Comparison of ENCODE assay signal across 19 cellular contexts in genomic region chr4:75920327-75920726, GRCh38. TPM values are rescaled to one million over a fixed set of nuclear protein-coding genes. Genes with fewer than 3 reads are reported as not detected.
A peak's percentile ranks its signal among the peaks of the same experiment; 100 is the strongest.
DNase-seq lines count a peak whose midpoint lies in the region; ATAC-seq and TF ChIP-seq lines count a peak whose summit lies in the region.
"Had no signal": no experiment of that assay in that cellular context is flagged by ENCODE, and none has a peak within 500 bp of the region (broad histone marks: within the 10 kb centered on the region; RNA-seq: fewer than 3 reads in every experiment).

No MANE protein-coding gene starts in this region.

- H2BK15ac ChIP-seq in IMR-90 (ENCODE audit: low read depth, low read length): no peak overlapping the region

- 100% methylated on average over 1 of the region's 4 CpGs; no CpG with 5 or more reads in 1 of the 2 experiments for WGBS in IMR-90 (ENCODE audit: extremely low coverage in 2 of 2, insufficient read length in 1 of 2), 2 experiments
- WGBS in transverse colon (ENCODE audit: low coverage in 1 of 2), 2 donors: 56% methylated on average over 4 of the region's 4 CpGs; no CpG with 5 or more reads in 1 of the 2 donors

- no peaks in the 10 kb centered on the region for H3K36me3 Mint-ChIP-seq in activated naive CD4-positive, alpha-beta T cell treated with anti-CD3 and anti-CD28 coated beads, Interleukin-2, amount 50 U/mL, for 72 hours
- H3K36me3 Mint-ChIP-seq in T-helper 2 cell treated with Interferon-gamma antibody and Interleukin-4, amounts not matched to agents 5 μg/mL and 100 μg/mL, for 36 hours (ENCODE audit: low read depth): peaks cover 29% of the 10 kb centered on the region

- TF ChIP-seq CTCF in IMR-90 (conservative IDR thresholded peaks at IDR 0.05; ENCODE audit: low read depth, low read length) (no peak), transverse colon (IDR thresholded peaks at IDR 0.05) (no peak)

- H3K9me3 Mint-ChIP-seq in activated naive CD4-positive, alpha-beta T cell treated with anti-CD3 and anti-CD28 coated beads, Interleukin-2, amount 50 U/mL, for 72 hours: no peaks in the 10 kb centered on the region
- H3K9me3 Mint-ChIP-seq in T-helper 2 cell treated with Interferon-gamma antibody and Interleukin-4, amounts not matched to agents 5 μg/mL and 100 μg/mL, for 36 hours: no peaks in the 10 kb centered on the region
- H3K9me3 Mint-ChIP-seq: CD14-positive monocyte; CD8-positive, alpha-beta memory T cell; HFFc6; IgD-negative memory B cell had no signal

- H4K8ac ChIP-seq in IMR-90 (ENCODE audit: low read depth in 2 of 2, low read length in 2 of 2): no peak overlapping the region

- peaks cover 13% of the 10 kb centered on the region; the same call in 1 of the 2 replicates for H3K9me1 ChIP-seq in IMR-90 (ENCODE audit: insufficient read depth, low read length)

- H2AK9ac ChIP-seq in IMR-90 (replicated peaks; ENCODE audit: low read depth, low read length, poor library complexity): peak overlapping the region; percentile 34

- dilution Hi-C loops in IMR-90 (cut with HindIII; ENCODE audit: low sequenced_read_pairs, unreplicated experiment): no loop called here

- H3K27ac ChIP-seq in IMR-90 (ENCODE audit: insufficient read depth, low read length) (no peak overlapping the region), cingulate gyrus (ENCODE audit: low read depth, low read length) (peak overlapping the region; percentile 1), mucosa of rectum (ENCODE audit: low read depth in 2 of 2, low read length in 2 of 2) (peak overlapping the region; percentile 80 to 90), transverse colon (peak overlapping the region; percentile 70 to 82 (median 80))
- H3K27ac ChIP-seq: A549 had no signal

- H4K91ac ChIP-seq in IMR-90 (ENCODE audit: insufficient read depth, low read depth, low read length): no peak overlapping the region

- no peak overlapping the region for H3K56ac ChIP-seq in IMR-90 (ENCODE audit: extremely low read depth, insufficient read depth, low read length)

- no peaks in the 10 kb centered on the region for H3K9me3 ChIP-seq in IMR-90 (ENCODE audit: control insufficient read depth, insufficient read depth, low read length)
- no peaks in the 10 kb centered on the region for H3K9me3 ChIP-seq in mucosa of rectum (ENCODE audit: control insufficient read depth in 2 of 2, low read length in 2 of 2)
- H3K9me3 ChIP-seq in transverse colon: no peaks in the 10 kb centered on the region
- H3K9me3 ChIP-seq: A549, BE2C, Caco-2 had no signal

- in situ Hi-C loops in IMR-90 (cut with MboI; ENCODE audit: low sequenced_read_pairs): no loop called here
- in situ Hi-C loops in transverse colon (cut with MboI; ENCODE audit: low pct_ligation_motif_present in 1 of 4, low pct_unique_long_range_greater_than_20kb in 1 of 4, low sequenced_read_pairs in 3 of 4): no loop called here

- H2AFZ ChIP-seq in IMR-90 (replicated peaks; ENCODE audit: low read length, poor library complexity): no peak overlapping the region

- TF ChIP-seq RAD21 in IMR-90 (IDR thresholded peaks at IDR 0.05; ENCODE audit: low read length): no peak

- no peak overlapping the region for H3K14ac ChIP-seq in IMR-90 (replicated peaks; ENCODE audit: low read depth, low read length)

- no peak overlapping the region for H4K5ac ChIP-seq in IMR-90 (ENCODE audit: low read depth, low read length)

- H3K36me3 ChIP-seq in IMR-90 (ENCODE audit: control insufficient read depth, insufficient read depth, low read length) (peaks cover 2% of the 10 kb centered on the region), mucosa of rectum (ENCODE audit: control insufficient read depth in 2 of 2, insufficient read depth in 2 of 2, low read length in 2 of 2) (peaks cover 26 to 29% of the 10 kb centered on the region in 2 donors), transverse colon (peaks cover 0 to 15% (median 0%) of the 10 kb centered on the region in 4 donors)

- POLR2A ChIA-PET in IMR-90 (lab: Charles Lee; ENCODE audit: unreplicated experiment): no interaction called here

- H3K4me3 ChIP-seq in IMR-90 (ENCODE audit: insufficient read depth, low read depth, low read length) (no peak overlapping the region), mucosa of rectum (ENCODE audit: low read length in 2 of 2) (peak overlapping the region; percentile 5 to 22), transverse colon (no peak overlapping the region)
- H3K4me3 ChIP-seq: A549 had no signal

- H2BK5ac ChIP-seq in IMR-90 (ENCODE audit: low read depth, low read length, poor library complexity, severe bottlenecking): no peak overlapping the region

- H3K79me1 ChIP-seq in IMR-90 (ENCODE audit: low read depth in 1 of 2, low read length in 2 of 2): no peaks in the 10 kb centered on the region

- H3K18ac ChIP-seq in IMR-90 (ENCODE audit: low read depth, low read length): no peak overlapping the region

- no peak overlapping the region for H3K4ac ChIP-seq in IMR-90 (ENCODE audit: low read depth, low read length)

- H4K20me1 ChIP-seq in IMR-90 (ENCODE audit: insufficient read depth, low read length): peaks cover 8% of the 10 kb centered on the region; the same call in 1 of the 2 replicates

- intact Hi-C loops in IMR-90 (cut with micrococcal nuclease) (no loop called here), transverse colon (cut with DNase I; ENCODE audit: low total_unique reads) (no loop called here), Right ventricle myocardium superior (cut with DNase I) (no loop called here)

- no peak overlapping the region for H2BK120ac ChIP-seq in IMR-90 (ENCODE audit: low read depth, low read length)

- ATAC-seq in IMR-90 (ENCODE audit: low read depth) (no peak), Right ventricle myocardium superior (ENCODE audit: poor library complexity) (no peak)
- no peak for ATAC-seq in activated naive CD4-positive, alpha-beta T cell treated with anti-CD3 and anti-CD28 coated beads, Interleukin-2, amount 50 U/mL, for 72 hours
- ATAC-seq: A549 had no signal

- no TSS peak for BruUV-seq in IMR-90 (replicated peaks; lab: Mats Ljungman, UMichigan)

- DNase-seq in IMR-90: no peak
- DNase-seq in transverse colon: peak; percentile 21
- no peak for DNase-seq in activated naive CD4-positive, alpha-beta T cell treated with anti-CD3 and anti-CD28 coated beads, Interleukin-2, amount 50 U/mL, for 72 hours (ENCODE audit: low spot score in 2 of 2)
- no peak for DNase-seq in Right ventricle myocardium superior
- no peak for DNase-seq in T-helper 2 cell treated with Interferon-gamma antibody and Interleukin-4, amounts not matched to agents 5 μg/mL and 100 μg/mL, for 36 hours (ENCODE audit: low spot score)
- DNase-seq: BE2C; CD8-positive, alpha-beta memory T cell; GF-D8; HCEC 1CT; HFFc6 had no signal

- H3K4me2 ChIP-seq in IMR-90 (ENCODE audit: low read depth, low read length): no peak overlapping the region
- H3K4me2 ChIP-seq: A549 had no signal

- H3K27me3 ChIP-seq in IMR-90 (ENCODE audit: control insufficient read depth, insufficient read depth, low read length): no peaks in the 10 kb centered on the region
- H3K27me3 ChIP-seq in mucosa of rectum (ENCODE audit: control insufficient read depth in 2 of 2, insufficient read depth in 2 of 2, low read length in 2 of 2): no peaks in the 10 kb centered on the region
- no peaks in the 10 kb centered on the region for H3K27me3 ChIP-seq in transverse colon
- H3K27me3 ChIP-seq: BE2C had no signal

- no peak overlapping the region for H2BK20ac ChIP-seq in IMR-90 (ENCODE audit: low read depth, low read length)

- H3K4me1 ChIP-seq in IMR-90 (ENCODE audit: control insufficient read depth, insufficient read depth, low read length): peaks cover 11% of the 10 kb centered on the region
- peaks cover 25 to 55% of the 10 kb centered on the region in 2 donors for H3K4me1 ChIP-seq in mucosa of rectum (ENCODE audit: control insufficient read depth in 2 of 2, insufficient read depth in 2 of 2, low read length in 2 of 2)
- peaks cover 15 to 65% (median 40%) of the 10 kb centered on the region in 4 donors for H3K4me1 ChIP-seq in transverse colon
- H3K4me1 ChIP-seq: BE2C had no signal

- H2AK5ac ChIP-seq in IMR-90 (ENCODE audit: low read depth, low read length): no peak overlapping the region

- H3K9ac ChIP-seq in IMR-90 (ENCODE audit: low read depth, low read length) (no peak overlapping the region), mucosa of rectum (ENCODE audit: low read depth in 1 of 2, low read length in 2 of 2) (peak overlapping the region in 1 of 2 donors; percentile 47)

- peak overlapping the region in 1 of 2 donors; percentile 9 for H3K27ac Mint-ChIP-seq in activated naive CD4-positive, alpha-beta T cell treated with anti-CD3 and anti-CD28 coated beads, Interleukin-2, amount 50 U/mL, for 72 hours
- H3K27ac Mint-ChIP-seq in T-helper 2 cell treated with Interferon-gamma antibody and Interleukin-4, amounts not matched to agents 5 μg/mL and 100 μg/mL, for 36 hours: no peak overlapping the region
- H3K27ac Mint-ChIP-seq: HFFc6, IgD-negative memory B cell had no signal

- H3K23ac ChIP-seq in IMR-90 (ENCODE audit: low read depth, low read length): no peak overlapping the region

- TF ChIP-seq EP300 in transverse colon (IDR thresholded peaks at IDR 0.05; ENCODE audit: low read depth): no peak

- H3K4me3 Mint-ChIP-seq in T-helper 2 cell treated with Interferon-gamma antibody and Interleukin-4, amounts not matched to agents 5 μg/mL and 100 μg/mL, for 36 hours: no peak overlapping the region
- H3K4me3 Mint-ChIP-seq: CD14-positive monocyte; CD8-positive, alpha-beta memory T cell; HFFc6; IgD-negative memory B cell had no signal

- H3K4me1 Mint-ChIP-seq in T-helper 2 cell treated with Interferon-gamma antibody and Interleukin-4, amounts not matched to agents 5 μg/mL and 100 μg/mL, for 36 hours (ENCODE audit: low read depth): no peaks in the 10 kb centered on the region

- no peaks in the 10 kb centered on the region for H3K27me3 Mint-ChIP-seq in T-helper 2 cell treated with Interferon-gamma antibody and Interleukin-4, amounts not matched to agents 5 μg/mL and 100 μg/mL, for 36 hours (ENCODE audit: low read depth)
- H3K27me3 Mint-ChIP-seq: CD8-positive, alpha-beta memory T cell; IgD-negative memory B cell had no signal

- CTCF ChIA-PET in IMR-90 (lab: Yijun Ruan, JAX): no interaction called here

- TF ChIP-seq POLR2A in IMR-90 (IDR thresholded peaks at IDR 0.05; ENCODE audit: low read depth, low read length): no peak
- no peak for TF ChIP-seq POLR2A in transverse colon (IDR thresholded peaks at IDR 0.05)

RNA-seq across cellular contexts. Expression of gene PPEF2, which starts 18.1 kb away (rescaled TPM):
- total RNA-seq in IMR-90 (2012; rRNA removed): not detected in 2 replicates
- not detected in 2 replicates for polyA plus RNA-seq in IMR-90 (2012; rRNA removed)
- polyA plus RNA-seq in IMR-90 (2012; cell fraction: cytosol; rRNA removed): not detected in 2 replicates
- 0.02 TPM in 2 replicates for polyA plus RNA-seq in IMR-90 (2012; cell fraction: nucleus; rRNA removed; ENCODE audit: low replicate concordance)
- total RNA-seq in transverse colon: under 1 TPM in 1 of 4 donors, not detected in 3; 0.32 TPM
- total RNA-seq in activated naive CD4-positive, alpha-beta T cell treated with anti-CD3 and anti-CD28 coated beads, Interleukin-2, amount 50 U/mL, for 72 hours: under 1 TPM in 1 of 2 donors, not detected in 1; 0.54 TPM
- total RNA-seq in Right ventricle myocardium superior: not detected
- total RNA-seq: Caco-2, H4, HFFc6, HT-29 had no signal
- polyA plus RNA-seq: AG04450; CD14-positive monocyte; CD8-positive, alpha-beta memory T cell; IgD-negative memory B cell had no signal

RNA-seq across cellular contexts. Expression of gene NAAA, which starts 20.5 kb away (rescaled TPM):
- total RNA-seq in IMR-90 (2012; rRNA removed) (15.8 and 17.6 TPM in 2 replicates), transverse colon (100 to 1,000 TPM; 219 to 603 (median 461) TPM), Right ventricle myocardium superior (7.4 TPM)
- polyA plus RNA-seq in IMR-90 (2012; rRNA removed): 25.3 and 26.4 TPM in 2 replicates
- polyA plus RNA-seq in IMR-90 (2012; cell fraction: cytosol; rRNA removed): 48.7 and 77.9 TPM in 2 replicates
- polyA plus RNA-seq in IMR-90 (2012; cell fraction: nucleus; rRNA removed; ENCODE audit: low replicate concordance): 12.7 and 38.6 TPM in 2 replicates
- total RNA-seq in activated naive CD4-positive, alpha-beta T cell treated with anti-CD3 and anti-CD28 coated beads, Interleukin-2, amount 50 U/mL, for 72 hours: 10 to 100 TPM; 17.4 to 22.8 TPM

Comparison
In these comparisons a context has a peak if more than half of its experiments do, and no peak if none do; other contexts are left out.
1. H3K4me3 ChIP-seq: peak in mucosa of rectum (2 of 2); none in IMR-90 (single experiment) and transverse colon (0 of 4).
2. RNA of gene NAAA, which starts 20.5 kb away (total RNA-seq): 219 to 603 TPM in transverse colon; 17.4 to 22.8 TPM in activated naive CD4-positive, alpha-beta T cell treated with anti-CD3 and anti-CD28 coated beads, Interleukin-2, amount 50 U/mL, for 72 hours, 15.8 to 17.6 TPM in IMR-90 and 7.4 TPM in Right ventricle myocardium superior (single experiment); every median in the first group is over 4 times any median in the second.